ENCODE assay signal across 8 cellular contexts in genomic region chr20:35463455-35464300, GRCh38. TPM values are rescaled to one million over a fixed set of nuclear protein-coding genes. Genes with fewer than 3 reads are reported as not detected.
A peak's percentile ranks its signal among the peaks of the same experiment; 100 is the strongest.
DNase-seq lines count a peak whose midpoint lies in the region; ATAC-seq and TF ChIP-seq lines count a peak whose summit lies in the region.

No MANE protein-coding gene starts in this region.

- no peaks in the 10 kb centered on the region for H3K27me3 ChIP-seq in esophagus squamous epithelium
- no peaks in the 10 kb centered on the region for H3K27me3 ChIP-seq in tibial artery

- DNase-seq in Calu3, result peak; percentile 78
- peak; percentile 71 for DNase-seq in HT1080 (ENCODE audit: low read depth)
- peak; percentile 38 for DNase-seq in NOMO-1 treated with dmso at 0.1 percent for 144 hours (lab: John Stamatoyannopoulos, UW; ENCODE audit: unreplicated experiment)
- peak; percentile 13 for DNase-seq in activated CD8-positive, alpha-beta memory T cell treated with anti-CD3 and anti-CD28 coated beads, Interleukin-2, amount 50 U/mL, for 1 hour (ENCODE audit: extremely low read depth)
- DNase-seq in esophagus squamous epithelium (lab: John Stamatoyannopoulos, UW), result no peak
- DNase-seq in natural killer cell, result peak; percentile 25
- peak in 1 of 2 donors; percentile 33 for DNase-seq in tibial artery

- intact Hi-C loops in Calu3 (cut with micrococcal nuclease; ENCODE audit: unreplicated experiment) (no loop called here), esophagus squamous epithelium (cut with DNase I) (no loop called here), natural killer cell (cut with micrococcal nuclease) (loop anchor here (5.0 to 10.0 kb wide), 4 partner anchors 59 to 419 kb away; partner anchors contain the start of gene SPAG4), tibial artery (cut with DNase I; ENCODE audit: low total_unique reads) (loop anchor here (10.0 kb wide), 1 partner anchor 231 kb away; the partner anchor contains the start of genes NFS1 and ROMO1)

- no TSS peak for BruUV-seq in Calu3 (replicated peaks; lab: Mats Ljungman, UMichigan)

- H3K4me1 ChIP-seq in esophagus squamous epithelium (peaks cover 0 to 8% (median 0%) of the 10 kb centered on the region in 3 donors), tibial artery (peaks cover 0 to 11% (median 2%) of the 10 kb centered on the region in 4 donors)

- peaks cover 0 to 89% (median 19%) of the 10 kb centered on the region in 3 donors for H3K36me3 ChIP-seq in esophagus squamous epithelium
- H3K36me3 ChIP-seq in tibial artery, result peaks cover 4 to 64% (median 39%) of the 10 kb centered on the region in 3 donors

- no peaks in the 10 kb centered on the region for H3K27me3 Mint-ChIP-seq in Calu3 (ENCODE audit: unreplicated experiment)
- H3K27me3 Mint-ChIP-seq in natural killer cell (ENCODE audit: low read depth in 2 of 2), result no peaks in the 10 kb centered on the region

- H3K36me3 Mint-ChIP-seq in Calu3 (ENCODE audit: insufficient read depth, unreplicated experiment) (peaks cover 15% of the 10 kb centered on the region), natural killer cell (no peaks in the 10 kb centered on the region)

- H3K4me3 Mint-ChIP-seq in Calu3 (ENCODE audit: low read depth, unreplicated experiment), result no peak overlapping the region
- H3K4me3 Mint-ChIP-seq in natural killer cell, result no peak overlapping the region

- no peak for TF ChIP-seq POLR2A in esophagus squamous epithelium (IDR thresholded peaks at IDR 0.05)

- H3K9me3 Mint-ChIP-seq in Calu3 (ENCODE audit: low read depth, unreplicated experiment) (no peaks in the 10 kb centered on the region), natural killer cell (no peaks in the 10 kb centered on the region)

- H3K4me1 Mint-ChIP-seq in Calu3 (ENCODE audit: low read depth, unreplicated experiment) (peaks cover 25% of the 10 kb centered on the region), natural killer cell (peaks cover 0 to 16% of the 10 kb centered on the region in 2 donors)

- no peaks in the 10 kb centered on the region for H3K9me3 ChIP-seq in esophagus squamous epithelium
- H3K9me3 ChIP-seq in tibial artery, result no peaks in the 10 kb centered on the region

- TF ChIP-seq CTCF in Calu3 (IDR thresholded peaks at IDR 0.05; ENCODE audit: unreplicated experiment) (peak; percentile 73), esophagus squamous epithelium (IDR thresholded peaks at IDR 0.05) (peak; percentile 61 to 81 (median 75)), natural killer cell (IDR thresholded peaks at IDR 0.05) (peak; percentile 83), tibial artery (IDR thresholded peaks at IDR 0.05) (peak; percentile 73)

- 20 to 32% methylated on average over 3 to 4 of the region's 4 CpGs for WGBS in esophagus squamous epithelium, 2 donors

- H3K27ac ChIP-seq in esophagus squamous epithelium (no peak overlapping the region), tibial artery (no peak overlapping the region)

- ATAC-seq in natural killer cell (peak; percentile 84 to 98 (median 92)), GM19351 (IDR thresholded peaks at IDR 0.05; ENCODE audit: unreplicated experiment) (no peak)

- no peak overlapping the region for H3K4me3 ChIP-seq in esophagus squamous epithelium
- no peak overlapping the region for H3K4me3 ChIP-seq in tibial artery

- H3K27ac Mint-ChIP-seq in Calu3 (ENCODE audit: unreplicated experiment), result no peak overlapping the region
- peak overlapping the region in 1 of 2 donors; percentile 21 for H3K27ac Mint-ChIP-seq in natural killer cell

- CTCF ChIA-PET in Calu3 (lab: Charles Lee), result interaction anchor here (0.9 to 1.7 kb wide), 3 partner anchors 9 to 491 kb away, joined by 3 to 9 read pairs (median 4); partner anchors contain the start of genes CEP250 and SCAND1

RNA-seq across cellular contexts. Expression of gene CEP250, which starts 8.3 kb away (rescaled TPM):
- total RNA-seq in Calu3 (2022), result 49.0 and 61.0 TPM in 2 replicates
- total RNA-seq in HT1080 (2014; rRNA removed; shearing (Covaris generic)), result 45.9 and 51.7 TPM in 2 replicates
- polyA plus RNA-seq in HT1080 (2015; cell fraction: cytosol; rRNA removed), result 13.9 and 18.0 TPM in 2 replicates
- 46.5 and 55.7 TPM in 2 replicates for polyA plus RNA-seq in HT1080 (2015; cell fraction: nucleus; rRNA removed)
- total RNA-seq in esophagus squamous epithelium, result 10 to 100 TPM; 10.6 to 22.7 (median 16.6) TPM
- 10 to 100 TPM; 61.5 to 91.8 (median 80.8) TPM for total RNA-seq in natural killer cell

RNA-seq across cellular contexts. Expression of gene GDF5, which starts 25.6 kb away (rescaled TPM):
- total RNA-seq in Calu3 (2022), result not detected in 2 replicates
- total RNA-seq in HT1080 (2014; rRNA removed; shearing (Covaris generic)), result 0.10 TPM in 2 replicates
- polyA plus RNA-seq in HT1080 (2015; cell fraction: cytosol; rRNA removed), result 0.29 and 0.41 TPM in 2 replicates
- polyA plus RNA-seq in HT1080 (2015; cell fraction: nucleus; rRNA removed), result 0.17 and 0.55 TPM in 2 replicates
- total RNA-seq in esophagus squamous epithelium, result under 1 TPM in 1 of 4 donors, not detected in 3; 0.38 TPM
- total RNA-seq in natural killer cell, result not detected

RNA-seq across cellular contexts. Expression of gene UQCC1, which starts 51.9 kb away (rescaled TPM):
- total RNA-seq in Calu3 (2022) (70.4 and 75.9 TPM in 2 replicates), esophagus squamous epithelium (10 to 100 TPM; 13.2 to 28.2 (median 23.0) TPM), natural killer cell (10 to 100 TPM; 22.2 to 39.7 (median 27.7) TPM)
- 55.7 and 58.1 TPM in 2 replicates for total RNA-seq in HT1080 (2014; rRNA removed; shearing (Covaris generic))
- polyA plus RNA-seq in HT1080 (2015; cell fraction: cytosol; rRNA removed), result 45.1 and 49.3 TPM in 2 replicates
- polyA plus RNA-seq in HT1080 (2015; cell fraction: nucleus; rRNA removed), result 123 and 145 TPM in 2 replicates

Comparison
In these comparisons a context has a peak if more than half of its experiments do, and no peak if none do; other contexts are left out.
1. intact Hi-C loops: an anchor here in natural killer cell (5.0 to 10.0 kb wide) and tibial artery (10.0 kb wide); none called in Calu3 and esophagus squamous epithelium.